Comparison of ENCODE assay signal across 1 cellular context in genomic region chr9:99556998-99557397, GRCh38.
TF ChIP-seq lines count a peak whose summit lies in the region.

No MANE protein-coding gene starts in this region.

TF ChIP-seq in GM23338, 12 proteins besides CTCF, POLR2A, EP300 and RAD21 (continued from another document):
- no peak for TF ChIP-seq ETS1 (IDR thresholded peaks at IDR 0.05)
- TF ChIP-seq NANOG (IDR thresholded peaks at IDR 0.05; ENCODE audit: borderline replicate concordance), result no peak
- TF ChIP-seq JUNB (IDR thresholded peaks at IDR 0.05; ENCODE audit: unreplicated experiment), result no peak
- TF ChIP-seq EZH2 (IDR thresholded peaks at IDR 0.05; ENCODE audit: low read depth, unreplicated experiment), result no peak
- no peak for TF ChIP-seq ZNF114 (CRISPR knock-in tag; IDR thresholded peaks at IDR 0.05)
- no peak for TF ChIP-seq EZH2phosphoT487 (IDR thresholded peaks at IDR 0.05; ENCODE audit: unreplicated experiment)
- TF ChIP-seq ZNF462 (CRISPR knock-in tag; IDR thresholded peaks at IDR 0.05), result no peak
- TF ChIP-seq CREB1 (CRISPR knock-in tag; IDR thresholded peaks at IDR 0.05; ENCODE audit: low read depth), result no peak
- TF ChIP-seq ZNF331 (CRISPR knock-in tag; IDR thresholded peaks at IDR 0.05; ENCODE audit: low read depth), result no peak
- TF ChIP-seq STAT1 (IDR thresholded peaks at IDR 0.05; ENCODE audit: unreplicated experiment), result no peak
- TF ChIP-seq, protein P1, sequence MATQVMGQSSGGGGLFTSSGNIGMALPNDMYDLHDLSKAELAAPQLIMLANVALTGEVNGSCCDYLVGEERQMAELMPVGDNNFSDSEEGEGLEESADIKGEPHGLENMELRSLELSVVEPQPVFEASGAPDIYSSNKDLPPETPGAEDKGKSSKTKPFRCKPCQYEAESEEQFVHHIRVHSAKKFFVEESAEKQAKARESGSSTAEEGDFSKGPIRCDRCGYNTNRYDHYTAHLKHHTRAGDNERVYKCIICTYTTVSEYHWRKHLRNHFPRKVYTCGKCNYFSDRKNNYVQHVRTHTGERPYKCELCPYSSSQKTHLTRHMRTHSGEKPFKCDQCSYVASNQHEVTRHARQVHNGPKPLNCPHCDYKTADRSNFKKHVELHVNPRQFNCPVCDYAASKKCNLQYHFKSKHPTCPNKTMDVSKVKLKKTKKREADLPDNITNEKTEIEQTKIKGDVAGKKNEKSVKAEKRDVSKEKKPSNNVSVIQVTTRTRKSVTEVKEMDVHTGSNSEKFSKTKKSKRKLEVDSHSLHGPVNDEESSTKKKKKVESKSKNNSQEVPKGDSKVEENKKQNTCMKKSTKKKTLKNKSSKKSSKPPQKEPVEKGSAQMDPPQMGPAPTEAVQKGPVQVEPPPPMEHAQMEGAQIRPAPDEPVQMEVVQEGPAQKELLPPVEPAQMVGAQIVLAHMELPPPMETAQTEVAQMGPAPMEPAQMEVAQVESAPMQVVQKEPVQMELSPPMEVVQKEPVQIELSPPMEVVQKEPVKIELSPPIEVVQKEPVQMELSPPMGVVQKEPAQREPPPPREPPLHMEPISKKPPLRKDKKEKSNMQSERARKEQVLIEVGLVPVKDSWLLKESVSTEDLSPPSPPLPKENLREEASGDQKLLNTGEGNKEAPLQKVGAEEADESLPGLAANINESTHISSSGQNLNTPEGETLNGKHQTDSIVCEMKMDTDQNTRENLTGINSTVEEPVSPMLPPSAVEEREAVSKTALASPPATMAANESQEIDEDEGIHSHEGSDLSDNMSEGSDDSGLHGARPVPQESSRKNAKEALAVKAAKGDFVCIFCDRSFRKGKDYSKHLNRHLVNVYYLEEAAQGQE (IDR thresholded peaks at IDR 0.05; ENCODE audit: unreplicated experiment), result no peak
TF ChIP-seq in GM23338: peak in this region for 0.
